Comparison of ENCODE assay signal across 10 cellular contexts in the genomic region with DNA sequence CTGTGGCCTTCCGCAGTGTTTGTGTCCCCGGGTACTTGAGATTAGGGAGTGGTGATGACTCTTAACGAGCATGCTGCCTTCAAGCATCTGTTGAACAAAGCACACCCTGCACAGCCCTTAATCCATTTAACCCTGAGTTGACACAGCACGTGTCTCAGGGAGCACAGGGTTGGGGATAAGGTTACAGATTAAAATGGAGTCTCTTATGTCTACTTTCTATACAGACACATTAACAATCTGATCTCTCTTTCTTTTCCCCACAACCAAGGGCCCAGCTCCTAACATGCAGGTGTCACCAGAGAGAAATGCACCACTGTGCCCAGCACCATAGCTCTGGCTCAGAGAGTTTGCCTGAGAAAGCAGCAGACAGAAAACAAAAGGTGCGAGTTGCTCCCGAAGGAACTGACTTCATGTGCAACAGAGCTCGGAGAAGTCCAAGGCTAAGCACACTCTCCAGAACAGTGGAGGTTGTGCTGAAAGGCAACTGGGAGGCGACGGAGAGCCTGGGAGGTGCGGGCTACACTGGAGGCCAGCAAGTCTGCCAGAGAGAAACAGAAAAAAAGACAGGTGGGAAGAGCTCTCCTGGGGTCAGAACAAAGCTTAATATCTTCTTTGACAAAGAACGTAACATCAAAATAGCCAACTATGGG. TPM values are rescaled to one million over a fixed set of nuclear protein-coding genes. Genes with fewer than 3 reads are reported as not detected.
"Had no signal": no experiment of that assay in that cellular context is flagged by ENCODE, and none has a peak within 500 bp of the region (broad histone marks: within the 10 kb centered on the region; RNA-seq: fewer than 3 reads in every experiment).

No MANE protein-coding gene starts in this region.

RNA-seq across cellular contexts. Expression of a gene that starts 25.6 kb away (rescaled TPM):
- total RNA-seq: cardiac muscle cell; cerebellum; endodermal cell; esophagus squamous epithelium; neural crest cell; osteoblast; progenitor cell of endocrine pancreas; T-helper 1 cell treated with Interleukin-12 subunit alpha and Interleukin-12 subunit beta and Interleukin-4 antibody, amounts not matched to agents 30 ng/mL and 1 ng/mL, for 36 hours; temporal lobe; WTC11 had no signal
